In genomic region chr9:130478152-130478551, GRCh38 we compare ENCODE assay signal across 24 cellular contexts.
"Had no signal": no experiment of that assay in that cellular context is flagged by ENCODE, and none has a peak within 500 bp of the region (broad histone marks: within the 10 kb centered on the region; RNA-seq: fewer than 3 reads in every experiment).

No MANE protein-coding gene starts in this region.

- H3K4me3 ChIP-seq: coronary artery, dorsolateral prefrontal cortex, esophagus squamous epithelium, gastrocnemius medialis, heart right ventricle, left lung, lower lobe of right lung, mucosa of descending colon had no signal

- DNase-seq: dermis blood vessel endothelial cell; dorsolateral prefrontal cortex; effector CD4-positive, alpha-beta T cell; effector memory CD8-positive, alpha-beta T cell; endodermal cell; erythroblast; esophagus squamous epithelium; foreskin fibroblast; foreskin melanocyte; gastrocnemius medialis; glutamatergic neuron; head of caudate nucleus; heart right ventricle; hippocampal formation; left cardiac atrium; left lung; left ventricle myocardium superior; lower lobe of right lung; mesenchymal stem cell; mucosa of descending colon; naive B cell had no signal

- H3K9me3 ChIP-seq: esophagus squamous epithelium, gastrocnemius medialis, heart right ventricle, left lung, lower lobe of right lung, mucosa of descending colon had no signal

- H3K4me3 Mint-ChIP-seq: effector memory CD8-positive, alpha-beta T cell; endodermal cell; mesothelial cell of epicardium; naive B cell had no signal

- H3K36me3 Mint-ChIP-seq: naive B cell had no signal

- ATAC-seq: effector memory CD8-positive, alpha-beta T cell; gastrocnemius medialis; heart right ventricle; left cardiac atrium; left lung; left ventricle myocardium superior; lower lobe of right lung; mucosa of descending colon had no signal

- H3K27me3 ChIP-seq: dorsolateral prefrontal cortex, gastrocnemius medialis had no signal

- H3K4me1 Mint-ChIP-seq: naive B cell had no signal

- H3K27ac ChIP-seq: coronary artery, dorsolateral prefrontal cortex, epithelial cell of prostate, esophagus squamous epithelium, gastrocnemius medialis, heart right ventricle, left lung, lower lobe of right lung had no signal

- H3K9me3 Mint-ChIP-seq: effector memory CD8-positive, alpha-beta T cell; endodermal cell; mesothelial cell of epicardium; naive B cell had no signal

- H3K27ac Mint-ChIP-seq: effector memory CD8-positive, alpha-beta T cell; endodermal cell; mesothelial cell of epicardium; naive B cell had no signal

- H3K4me1 ChIP-seq: esophagus squamous epithelium, gastrocnemius medialis, heart right ventricle, left lung, lower lobe of right lung had no signal
